ENCODE assay signal across 18 cellular contexts in genomic region chr1:39567302-39567701, GRCh38.
"Had no signal": no experiment of that assay in that cellular context is flagged by ENCODE, and none has a peak within 500 bp of the region (broad histone marks: within the 10 kb centered on the region; RNA-seq: fewer than 3 reads in every experiment).

No MANE protein-coding gene starts in this region.

- H3K27me3 ChIP-seq: brain microvascular endothelial cell, foreskin keratinocyte, right lobe of liver, spleen, stomach, testis, upper lobe of right lung had no signal

- DNase-seq: activated CD4-positive, alpha-beta memory T cell treated with anti-CD3 and anti-CD28 coated beads, Interleukin-2, amount 10 ng/mL, durations not matched to agents 7 days and 5 days; activated naive CD4-positive, alpha-beta T cell treated with anti-CD3 and anti-CD28 coated beads, Interleukin-2, amount 50 U/mL, for 16 hours; brain microvascular endothelial cell; effector CD8-positive, alpha-beta T cell; foreskin keratinocyte; head of caudate nucleus; lower lobe of right lung; midbrain; T-helper 1 cell; testis; upper lobe of right lung; WERI-Rb-1 had no signal

- H3K27ac Mint-ChIP-seq: activated CD4-positive, alpha-beta memory T cell treated with anti-CD3 and anti-CD28 coated beads, Interleukin-2, amount 10 ng/mL, durations not matched to agents 7 days and 5 days had no signal

- H3K4me1 ChIP-seq: foreskin keratinocyte, lower lobe of right lung, testis had no signal

- H3K9me3 ChIP-seq: lower lobe of right lung, right lobe of liver, spleen, stomach, testis, upper lobe of right lung had no signal

- H3K27me3 Mint-ChIP-seq: activated CD4-positive, alpha-beta memory T cell treated with anti-CD3 and anti-CD28 coated beads, Interleukin-2, amount 10 ng/mL, durations not matched to agents 7 days and 5 days; central memory CD8-positive, alpha-beta T cell had no signal

- H3K9me3 Mint-ChIP-seq: activated CD4-positive, alpha-beta memory T cell treated with anti-CD3 and anti-CD28 coated beads, Interleukin-2, amount 10 ng/mL, durations not matched to agents 7 days and 5 days; central memory CD8-positive, alpha-beta T cell; neural crest cell had no signal

- H3K4me1 Mint-ChIP-seq: central memory CD8-positive, alpha-beta T cell had no signal

- ATAC-seq: foreskin keratinocyte, lower lobe of right lung, SK-N-SH treated with all-trans-retinoic acid at 6 μM for 48 hours had no signal

- H3K4me3 Mint-ChIP-seq: activated CD4-positive, alpha-beta memory T cell treated with anti-CD3 and anti-CD28 coated beads, Interleukin-2, amount 10 ng/mL, durations not matched to agents 7 days and 5 days; central memory CD8-positive, alpha-beta T cell; neural crest cell had no signal

- H3K4me3 ChIP-seq: lower lobe of right lung, right lobe of liver, spleen, stomach, testis, upper lobe of right lung had no signal

- H3K27ac ChIP-seq: brain microvascular endothelial cell, foreskin keratinocyte, lower lobe of right lung, testis, upper lobe of right lung, WERI-Rb-1 had no signal
